Comparison of ENCODE assay signal across 18 cellular contexts in genomic region chr2:71422786-71423185, GRCh38. TPM values are rescaled to one million over a fixed set of nuclear protein-coding genes. Genes with fewer than 3 reads are reported as not detected.
DNase-seq lines count a peak whose midpoint lies in the region; ATAC-seq and TF ChIP-seq lines count a peak whose summit lies in the region.
"Had no signal": no experiment of that assay in that cellular context is flagged by ENCODE, and none has a peak within 500 bp of the region (broad histone marks: within the 10 kb centered on the region; RNA-seq: fewer than 3 reads in every experiment).

No MANE protein-coding gene starts in this region.

- H3K36me3 Mint-ChIP-seq in HFFc6 (ENCODE audit: low read depth) = peaks cover 30% of the 10 kb centered on the region
- peaks cover 30% of the 10 kb centered on the region for H3K36me3 Mint-ChIP-seq in central memory CD8-positive, alpha-beta T cell (ENCODE audit: insufficient read depth)

- H3K36me3 ChIP-seq in neutrophil = peaks cover 2% of the 10 kb centered on the region

- TF ChIP-seq CTCF in HFFc6 (IDR thresholded peaks at IDR 0.05) = no peak
- no peak for TF ChIP-seq CTCF in neutrophil (IDR thresholded peaks at IDR 0.05)

- H3K4me1 Mint-ChIP-seq in HFFc6 (ENCODE audit: low read depth) = peaks cover 19% of the 10 kb centered on the region
- H3K4me1 Mint-ChIP-seq in central memory CD8-positive, alpha-beta T cell = peaks cover 16% of the 10 kb centered on the region

- H3K4me1 ChIP-seq in neutrophil (ENCODE audit: control insufficient read depth in 1 of 2, insufficient read depth in 1 of 2, low read depth in 1 of 2, low read length in 1 of 2) = peaks cover 42 to 48% of the 10 kb centered on the region in 2 experiments

- DNase-seq in HFFc6 = no peak
- DNase-seq in central memory CD8-positive, alpha-beta T cell (ENCODE audit: low spot score in 2 of 2) = no peak
- peak; percentile 30 for DNase-seq in foreskin melanocyte
- no peak for DNase-seq in KBM-7
- DNase-seq in activated gamma-delta T cell treated with Interleukin-2 at 50 U/mL for 16 hours = no peak
- DNase-seq in DMS 273 (lab: John Stamatoyannopoulos, UW; ENCODE audit: unreplicated experiment) = no peak
- DNase-seq: ACHN, DMS 273 treated with DMSO at 0.1 percent for 48 hours, DND-41, H9, MM.1S, NCI-H1092 treated with DMSO at 0.1 percent for 48 hours, NCI-H146, NCI-H2081, NCI-H2171 treated with DMSO at 0.1 percent for 48 hours had no signal

- H3K4me3 ChIP-seq in neutrophil (ENCODE audit: low read depth in 1 of 2, low read length in 1 of 2) = no peak overlapping the region

- no peak overlapping the region for H3K4me3 Mint-ChIP-seq in HFFc6
- no peak overlapping the region for H3K4me3 Mint-ChIP-seq in central memory CD8-positive, alpha-beta T cell
- H3K4me3 Mint-ChIP-seq: H9 had no signal

- no peak for ATAC-seq in central memory CD8-positive, alpha-beta T cell (replicated peaks; ENCODE audit: extremely low read depth, poor library complexity, severe bottlenecking)
- ATAC-seq: Panc1 had no signal

- H3K27me3 ChIP-seq in neutrophil = no peaks in the 10 kb centered on the region

- no peaks in the 10 kb centered on the region for H3K27me3 Mint-ChIP-seq in HFFc6 (ENCODE audit: insufficient read depth)
- H3K27me3 Mint-ChIP-seq in central memory CD8-positive, alpha-beta T cell = no peaks in the 10 kb centered on the region

- H3K9me3 Mint-ChIP-seq in HFFc6 = no peaks in the 10 kb centered on the region
- H3K9me3 Mint-ChIP-seq in central memory CD8-positive, alpha-beta T cell = no peaks in the 10 kb centered on the region
- H3K9me3 Mint-ChIP-seq: H9 had no signal

- H3K9me3 ChIP-seq in neutrophil = no peaks in the 10 kb centered on the region

- peak overlapping the region; percentile 11; the same call in 1 of the 2 replicates for H3K27ac Mint-ChIP-seq in HFFc6
- H3K27ac Mint-ChIP-seq in central memory CD8-positive, alpha-beta T cell (ENCODE audit: low read depth) = peak overlapping the region; percentile 63

- peak overlapping the region; percentile 20 for H3K27ac ChIP-seq in neutrophil
- H3K27ac ChIP-seq: C4-2B had no signal

- in situ Hi-C loops in KBM-7 (cut with MboI; ENCODE audit: low pct_unique_long_range_greater_than_20kb, low sequenced_read_pairs) = no loop called here

RNA-seq across cellular contexts. Expression of gene DYSF, which starts 30.6 kb away (rescaled TPM):
- under 1 TPM; 0.07 to 0.57 (median 0.32) TPM for total RNA-seq in HFFc6 (2021; fragmentation: NEBNext Ultra II Directional; extraction: Animal tissue kit (Norgen Biotek cat#: 25700))
